ENCODE assay signal across 18 cellular contexts in genomic region chr13:50456111-50456510, GRCh38.
DNase-seq lines count a peak whose midpoint lies in the region; ATAC-seq and TF ChIP-seq lines count a peak whose summit lies in the region.
"Had no signal": no experiment of that assay in that cellular context is flagged by ENCODE, and none has a peak within 500 bp of the region (broad histone marks: within the 10 kb centered on the region; RNA-seq: fewer than 3 reads in every experiment).

No MANE protein-coding gene starts in this region.

- no peak overlapping the region for H3K18ac ChIP-seq in mesenchymal stem cell (ENCODE audit: low read depth in 1 of 2, low read length in 2 of 2)

- H2BK15ac ChIP-seq in mesenchymal stem cell (ENCODE audit: low read depth, poor library complexity, severe bottlenecking), result no peak overlapping the region

- no peaks in the 10 kb centered on the region for H3K36me3 Mint-ChIP-seq in CD8-positive, alpha-beta T cell

- H3K4me2 ChIP-seq in mammary epithelial cell (ENCODE audit: insufficient read depth, low read depth, low read length) (no peak overlapping the region), mesenchymal stem cell (ENCODE audit: low read length, poor library complexity, severe bottlenecking) (no peak overlapping the region)

- H3K27ac ChIP-seq in mammary epithelial cell (ENCODE audit: insufficient read depth, low read depth, low read length) (no peak overlapping the region), mesenchymal stem cell (ENCODE audit: low read length, poor library complexity, severe bottlenecking) (no peak overlapping the region)
- no peak overlapping the region for H3K27ac ChIP-seq in CD8-positive, alpha-beta T cell (ENCODE audit: low read depth, low read length)
- H3K27ac ChIP-seq: C4-2B, Peyer's patch had no signal

- H3K9me3 ChIP-seq in mammary epithelial cell (replicated peaks; ENCODE audit: insufficient read depth, low read length) (no peaks in the 10 kb centered on the region), mesenchymal stem cell (ENCODE audit: control insufficient read depth, low read length) (no peaks in the 10 kb centered on the region), mucosa of descending colon (no peaks in the 10 kb centered on the region)
- no peaks in the 10 kb centered on the region for H3K9me3 ChIP-seq in CD8-positive, alpha-beta T cell (ENCODE audit: low read length)
- H3K9me3 ChIP-seq: Peyer's patch had no signal

- no peaks in the 10 kb centered on the region for H3K27me3 Mint-ChIP-seq in CD8-positive, alpha-beta T cell (ENCODE audit: low read depth)

- H3K4me1 ChIP-seq in mammary epithelial cell (ENCODE audit: insufficient read depth, low read length), result no peaks in the 10 kb centered on the region
- peaks cover 3% of the 10 kb centered on the region for H3K4me1 ChIP-seq in mesenchymal stem cell (ENCODE audit: control insufficient read depth, insufficient read depth, low read depth, low read length)
- H3K4me1 ChIP-seq in CD8-positive, alpha-beta T cell (ENCODE audit: insufficient read depth, low read length), result no peaks in the 10 kb centered on the region
- no peaks in the 10 kb centered on the region for H3K4me1 ChIP-seq in mucosa of descending colon (ENCODE audit: low read depth)
- H3K4me1 ChIP-seq: Peyer's patch had no signal

- H3K27ac Mint-ChIP-seq in CD8-positive, alpha-beta T cell, result no peak overlapping the region

- no peaks in the 10 kb centered on the region for H3K36me3 ChIP-seq in mammary epithelial cell (ENCODE audit: insufficient read depth, low read length)
- H3K36me3 ChIP-seq in mesenchymal stem cell (ENCODE audit: control insufficient read depth in 1 of 2, insufficient read depth in 2 of 2, low read depth in 1 of 2, low read length in 2 of 2), result no peaks in the 10 kb centered on the region
- H3K36me3 ChIP-seq in CD8-positive, alpha-beta T cell (ENCODE audit: insufficient read depth, low read length), result no peaks in the 10 kb centered on the region
- H3K36me3 ChIP-seq in mucosa of descending colon (ENCODE audit: low read depth), result no peaks in the 10 kb centered on the region
- H3K36me3 ChIP-seq: Peyer's patch had no signal

- BruUV-seq in mammary epithelial cell (replicated peaks; lab: Mats Ljungman, UMichigan), result no TSS peak

- H2BK5ac ChIP-seq in mesenchymal stem cell (ENCODE audit: low read depth, low read length, poor library complexity, severe bottlenecking), result no peak overlapping the region

- dilution Hi-C loops in mammary epithelial cell (cut with HindIII; ENCODE audit: low sequenced_read_pairs), result no loop called here

- no peaks in the 10 kb centered on the region for H4K20me1 ChIP-seq in mammary epithelial cell (ENCODE audit: insufficient read depth, low read length)

- H3K4me3 ChIP-seq in AG10803 (ENCODE audit: low read length), result no peak overlapping the region
- no peak overlapping the region for H3K4me3 ChIP-seq in mammary epithelial cell (replicated peaks in 1 of 3; ENCODE audit: insufficient read depth in 1 of 3, low read depth in 2 of 3, low read length in 3 of 3)
- no peak overlapping the region for H3K4me3 ChIP-seq in mesenchymal stem cell (ENCODE audit: insufficient read depth in 1 of 2, low read depth in 1 of 2, low read length in 2 of 2)
- no peak overlapping the region for H3K4me3 ChIP-seq in CD8-positive, alpha-beta T cell (ENCODE audit: low read depth, low read length)
- H3K4me3 ChIP-seq in mucosa of descending colon, result no peak overlapping the region
- H3K4me3 ChIP-seq: Peyer's patch had no signal

- H2AFZ ChIP-seq in mammary epithelial cell (ENCODE audit: low read depth, low read length) (peak overlapping the region; percentile 22), mesenchymal stem cell (ENCODE audit: low read depth, low read length) (no peak overlapping the region)

- H3K9me3 Mint-ChIP-seq in CD8-positive, alpha-beta T cell, result no peaks in the 10 kb centered on the region

- H3K79me1 ChIP-seq in mesenchymal stem cell (replicated peaks; ENCODE audit: low read length, poor library complexity, severe bottlenecking), result no peaks in the 10 kb centered on the region

- H2AK5ac ChIP-seq in mesenchymal stem cell (ENCODE audit: low read length, severe bottlenecking), result no peak overlapping the region

- H2BK120ac ChIP-seq in mesenchymal stem cell (ENCODE audit: low read depth, low read length), result no peak overlapping the region

- no peak for ATAC-seq in CD8-positive, alpha-beta T cell
- ATAC-seq in mucosa of descending colon, result no peak

- no peak overlapping the region for H2BK12ac ChIP-seq in mesenchymal stem cell (ENCODE audit: low read length in 2 of 2)

- 14% methylated on average over 3 of the region's 3 CpGs for WGBS in mammary epithelial cell (ENCODE audit: low coverage, missing lambda C conversion rate)
- 98% methylated on average over 3 of the region's 3 CpGs for WGBS in mesenchymal stem cell

- no peak overlapping the region for H3K23ac ChIP-seq in mesenchymal stem cell (ENCODE audit: low read length in 2 of 2)

- no peak overlapping the region for H3K4me3 Mint-ChIP-seq in CD8-positive, alpha-beta T cell

- TF ChIP-seq CTCF in AG10803 (conservative IDR thresholded peaks at IDR 0.05; ENCODE audit: low read length), result no peak
- no peak for TF ChIP-seq CTCF in mammary epithelial cell (conservative IDR thresholded peaks at IDR 0.05 in 1 of 2, IDR thresholded peaks at IDR 0.05 in 1 of 2; ENCODE audit: extremely low read depth in 1 of 2, insufficient read depth in 1 of 2, low read depth in 1 of 2, low read length in 2 of 2)
- TF ChIP-seq CTCF in CD8-positive, alpha-beta T cell (IDR thresholded peaks at IDR 0.05), result no peak
- TF ChIP-seq CTCF in mucosa of descending colon (IDR thresholded peaks at IDR 0.05), result no peak

- POLR2A ChIA-PET in CD8-positive, alpha-beta T cell (lab: Charles Lee), result no interaction called here

- intact Hi-C loops in mammary epithelial cell (cut with micrococcal nuclease), result no loop called here
- intact Hi-C loops in CD8-positive, alpha-beta T cell (cut with DNase I, micrococcal nuclease), result no loop called here
- intact Hi-C loops in mucosa of descending colon (cut with DNase I, micrococcal nuclease), result no loop called here

- DNase-seq in AG10803 (ENCODE audit: low read depth) (peak; percentile 41), NCI-H446 treated with DMSO at 0.1 percent for 48 hours (lab: John Stamatoyannopoulos, UW) (peak; percentile 26), mammary epithelial cell (no peak), mesenchymal stem cell (no peak), mucosa of descending colon (no peak), kidney tubule cell (ENCODE audit: low spot score) (no peak)
- DNase-seq in activated CD4-positive, alpha-beta T cell treated with anti-CD3 and anti-CD28 coated beads, Interleukin-2, amount 50 U/mL, for 1 hour, result no peak
- no peak for DNase-seq in CD8-positive, alpha-beta T cell
- DNase-seq: DMS79 treated with DMSO at 0.1 percent for 48 hours, H7, Kasumi-1, NCI-H1092, NCI-H1436 treated with DMSO at 0.1 percent for 48 hours, NCI-H2029, NCI-H345, NCI-H524 treated with DMSO at 0.1 percent for 48 hours, Peyer's patch had no signal

- no peaks in the 10 kb centered on the region for H3K79me2 ChIP-seq in mammary epithelial cell (ENCODE audit: insufficient read depth, low read length)

- CTCF ChIA-PET in mammary epithelial cell (lab: Charles Lee; ENCODE audit: low non-redundant PET), result no interaction called here
- CTCF ChIA-PET in CD8-positive, alpha-beta T cell (lab: Charles Lee), result no interaction called here

- H3K14ac ChIP-seq in mesenchymal stem cell (ENCODE audit: low read length in 2 of 2), result no peak overlapping the region

- H4K91ac ChIP-seq in mesenchymal stem cell (ENCODE audit: low read length), result no peak overlapping the region

- H3K9ac ChIP-seq in mammary epithelial cell (ENCODE audit: insufficient read depth, low read length), result no peak overlapping the region
- H3K9ac ChIP-seq in mesenchymal stem cell (ENCODE audit: low read length), result peak overlapping the region; percentile 1

- H4K8ac ChIP-seq in mesenchymal stem cell (ENCODE audit: low read length), result no peak overlapping the region

- H3K4ac ChIP-seq in mesenchymal stem cell (ENCODE audit: low read depth in 1 of 2, low read length in 2 of 2), result no peak overlapping the region

- peaks cover 6% of the 10 kb centered on the region for H3K4me1 Mint-ChIP-seq in CD8-positive, alpha-beta T cell (ENCODE audit: low read depth)

- in situ Hi-C loops in mammary epithelial cell (cut with MboI; ENCODE audit: low sequenced_read_pairs in 2 of 2), result no loop called here

- H3K27me3 ChIP-seq in mammary epithelial cell (ENCODE audit: insufficient read depth, low read length) (no peaks in the 10 kb centered on the region), mesenchymal stem cell (ENCODE audit: control insufficient read depth in 1 of 2, insufficient read depth in 1 of 2, low read length in 2 of 2) (no peaks in the 10 kb centered on the region)
- H3K27me3 ChIP-seq in CD8-positive, alpha-beta T cell (ENCODE audit: insufficient read depth, low read length), result peaks cover 4% of the 10 kb centered on the region
- H3K27me3 ChIP-seq: Peyer's patch had no signal

Comparison
In these comparisons a context has a peak if more than half of its experiments do, and no peak if none do; other contexts are left out.
1. DNase-seq: peak in AG10803 (single experiment) and NCI-H446 treated with DMSO at 0.1 percent for 48 hours (single experiment); none in mammary epithelial cell (single experiment), mesenchymal stem cell (single experiment), activated CD4-positive, alpha-beta T cell treated with anti-CD3 and anti-CD28 coated beads, Interleukin-2, amount 50 U/mL, for 1 hour (single experiment), CD8-positive, alpha-beta T cell (0 of 7), mucosa of descending colon (0 of 3) and kidney tubule cell (single experiment).